Comparison of ENCODE assay signal across 27 cellular contexts in genomic region chr2:15623481-15623796, GRCh38.
"Had no signal": no experiment of that assay in that cellular context is flagged by ENCODE, and none has a peak within 500 bp of the region (broad histone marks: within the 10 kb centered on the region; RNA-seq: fewer than 3 reads in every experiment).

No MANE protein-coding gene starts in this region.

- FAIRE-seq: astrocyte, bronchial epithelial cell had no signal

- DNase-seq: activated effector memory CD4-positive, alpha-beta T cell treated with anti-CD3 and anti-CD28 coated beads, Interleukin-2, amount 50 U/mL, for 16 hours; activated effector memory CD4-positive, alpha-beta T cell treated with Interleukin-2 at 50 U/mL for 16 hours; activated gamma-delta T cell; activated gamma-delta T cell treated with Interleukin-2 at 50 U/mL for 16 hours; activated naive CD4-positive, alpha-beta T cell; activated naive CD4-positive, alpha-beta T cell treated with anti-CD3 and anti-CD28 coated beads for 36 hours; activated naive CD4-positive, alpha-beta T cell treated with anti-CD3 and anti-CD28 coated beads, Interleukin-2, amount 10 ng/mL, durations not matched to agents 7 days and 5 days; activated naive CD4-positive, alpha-beta T cell treated with anti-CD3 and anti-CD28 coated beads, Interleukin-2, amount 50 U/mL, for 16 hours; activated naive CD4-positive, alpha-beta T cell treated with Interleukin-2 at 50 U/mL for 16 hours; activated naive CD8-positive, alpha-beta T cell treated with anti-CD3 and anti-CD28 coated beads for 36 hours; activated naive CD8-positive, alpha-beta T cell treated with anti-CD3 and anti-CD28 coated beads, Interleukin-2, amount 10 ng/mL, durations not matched to agents 7 days and 5 days; activated naive CD8-positive, alpha-beta T cell treated with anti-CD3 and anti-CD28 coated beads, Interleukin-2, amount 50 U/mL, for 24 hours; activated T-cell treated with anti-CD3 and anti-CD28 coated beads, Interleukin-2, amount 50 U/mL, for 4 hours; activated T-cell treated with anti-CD3 and anti-CD28 coated beads, Interleukin-2, amount 50 U/mL, for 48 hours; activated T-cell treated with anti-CD3 and anti-CD28 coated beads, Interleukin-2, amount 50 U/mL, for 72 hours; adrenal gland; amniotic stem cell; amygdala; anterior cingulate cortex; aorta; body of pancreas; brain microvascular endothelial cell; caudate nucleus; central memory CD4-positive, alpha-beta T cell; cerebellar nuclear complex had no signal
